ENCODE assay signal across 18 cellular contexts in the genomic region with DNA sequence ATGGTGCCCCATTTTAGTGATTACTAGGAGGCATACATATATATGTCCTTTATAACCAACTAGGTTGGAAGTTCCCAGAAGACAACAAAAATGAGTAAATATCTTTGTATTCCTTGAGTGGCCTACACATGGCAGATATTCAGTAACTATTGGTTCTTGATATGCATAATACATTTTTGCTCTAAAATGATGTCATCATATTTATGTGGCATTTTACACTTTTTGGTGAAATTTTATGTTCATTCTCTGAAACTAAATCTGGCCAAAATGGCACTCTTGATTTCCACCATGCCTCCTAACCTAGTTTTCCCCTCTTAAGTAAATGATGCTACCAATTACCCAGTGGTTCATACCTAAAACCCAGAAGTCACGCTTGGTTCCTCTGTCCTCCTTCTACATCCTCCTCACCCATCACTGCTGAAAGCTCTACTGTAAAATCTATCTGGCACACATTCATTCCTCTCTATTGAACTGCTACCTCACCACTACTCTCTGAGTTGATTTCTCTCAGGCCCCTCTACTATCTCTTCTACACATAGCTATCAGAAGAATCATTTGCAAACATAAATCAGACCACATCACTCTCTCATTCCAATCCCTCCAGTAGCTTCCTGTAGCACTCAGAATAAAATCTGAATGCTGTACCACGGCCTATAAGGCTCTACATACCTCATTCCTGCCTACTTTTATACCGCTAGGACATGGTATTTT.
"Had no signal": no experiment of that assay in that cellular context is flagged by ENCODE, and none has a peak within 500 bp of the region (broad histone marks: within the 10 kb centered on the region; RNA-seq: fewer than 3 reads in every experiment).

No MANE protein-coding gene starts in this region.

- H3K4me3 Mint-ChIP-seq: endodermal cell; mesothelial cell of epicardium; natural killer cell; neural crest cell; stimulated activated naive CD8-positive, alpha-beta T cell treated with anti-CD3 and anti-CD28 coated beads, Interleukin-15, Interleukin-2, amounts not matched to agents 100 ng/mL and 50 ng/mL, for 24 hours had no signal

- H3K9me3 Mint-ChIP-seq: endodermal cell; mesothelial cell of epicardium; natural killer cell; neural crest cell; stimulated activated naive CD8-positive, alpha-beta T cell treated with anti-CD3 and anti-CD28 coated beads, Interleukin-15, Interleukin-2, amounts not matched to agents 100 ng/mL and 50 ng/mL, for 24 hours had no signal

- H3K27ac Mint-ChIP-seq: endodermal cell; mesothelial cell of epicardium; natural killer cell; progenitor cell of endocrine pancreas; stimulated activated naive CD8-positive, alpha-beta T cell treated with anti-CD3 and anti-CD28 coated beads, Interleukin-15, Interleukin-2, amounts not matched to agents 100 ng/mL and 50 ng/mL, for 24 hours had no signal

- H3K27me3 Mint-ChIP-seq: progenitor cell of endocrine pancreas; stimulated activated naive CD8-positive, alpha-beta T cell treated with anti-CD3 and anti-CD28 coated beads, Interleukin-15, Interleukin-2, amounts not matched to agents 100 ng/mL and 50 ng/mL, for 24 hours had no signal

- DNase-seq: colonic mucosa; dermis blood vessel endothelial cell; effector CD4-positive, alpha-beta T cell; endodermal cell; foreskin melanocyte; heart left ventricle; hippocampal formation; kidney glomerular epithelial cell; natural killer cell; ovary; right cardiac atrium; stimulated activated CD4-positive, alpha-beta T cell treated with anti-CD3 and anti-CD28 coated beads, Interleukin-2, amount 100 ng/mL, for 48 hours; testis; upper lobe of right lung had no signal

- H3K36me3 Mint-ChIP-seq: natural killer cell had no signal

- H3K4me1 Mint-ChIP-seq: mesothelial cell of epicardium, natural killer cell had no signal

- ATAC-seq: heart left ventricle, natural killer cell, right cardiac atrium, upper lobe of right lung had no signal
